22 cellular contexts compared by ENCODE assay signal in genomic region chr4:121666091-121666679, GRCh38. TPM values are rescaled to one million over a fixed set of nuclear protein-coding genes. Genes with fewer than 3 reads are reported as not detected.
DNase-seq lines count a peak whose midpoint lies in the region; FAIRE-seq and TF ChIP-seq lines count a peak whose summit lies in the region.
"Had no signal": no experiment of that assay in that cellular context is flagged by ENCODE, and none has a peak within 500 bp of the region (broad histone marks: within the 10 kb centered on the region; RNA-seq: fewer than 3 reads in every experiment).

No MANE protein-coding gene starts in this region.

- no peaks in the 10 kb centered on the region for H3K9me2 ChIP-seq in Karpas-422 (replicated peaks; ENCODE audit: insufficient read depth, low read length)

- peak overlapping the region; percentile 49 for H3K27ac Mint-ChIP-seq in MCF 10A (ENCODE audit: low read depth, unreplicated experiment)
- H3K27ac Mint-ChIP-seq in activated CD4-positive, alpha-beta T cell treated with anti-CD3 and anti-CD28 coated beads, Interleukin-2, amount 10 ng/mL, durations not matched to agents 24 days and 14 days = no peak overlapping the region
- H3K27ac Mint-ChIP-seq: CD4-positive, CD25-positive, alpha-beta regulatory T cell had no signal

- no peaks in the 10 kb centered on the region for H3K9me1 ChIP-seq in endothelial cell of umbilical vein (replicated peaks; ENCODE audit: control insufficient read depth, extremely low read depth, insufficient read depth, low read length)

- no peaks in the 10 kb centered on the region for H3K4me1 Mint-ChIP-seq in MCF 10A (ENCODE audit: insufficient read depth, unreplicated experiment)
- peaks cover 5% of the 10 kb centered on the region for H3K4me1 Mint-ChIP-seq in activated CD4-positive, alpha-beta T cell treated with anti-CD3 and anti-CD28 coated beads, Interleukin-2, amount 10 ng/mL, durations not matched to agents 24 days and 14 days
- H3K4me1 Mint-ChIP-seq: neural crest cell had no signal

- H3K36me3 ChIP-seq in breast epithelium = no peaks in the 10 kb centered on the region
- H3K36me3 ChIP-seq in endothelial cell of umbilical vein (ENCODE audit: control insufficient read depth in 2 of 2, extremely low read depth in 1 of 2, insufficient read depth in 2 of 2, low read length in 2 of 2) = peaks cover 9 to 38% of the 10 kb centered on the region in 2 experiments
- peaks cover 37 to 64% (median 54%) of the 10 kb centered on the region in 5 donors for H3K36me3 ChIP-seq in subcutaneous abdominal adipose tissue (ENCODE audit: control insufficient read depth in 5 of 5, insufficient read depth in 5 of 5, low read length in 5 of 5)
- H3K36me3 ChIP-seq in Karpas-422 (ENCODE audit: insufficient read depth, low read length) = peaks cover 11% of the 10 kb centered on the region; the same call in 1 of the 2 replicates

- H3K4me3 ChIP-seq in breast epithelium (no peak overlapping the region), endothelial cell of umbilical vein (replicated peaks in 1 of 3; ENCODE audit: insufficient read depth in 1 of 3, low read depth in 1 of 3, low read length in 3 of 3) (no peak overlapping the region), lower leg skin (ENCODE audit: low read depth, poor library complexity, severe bottlenecking) (no peak overlapping the region), subcutaneous abdominal adipose tissue (ENCODE audit: low read depth in 1 of 5, low read length in 5 of 5) (no peak overlapping the region), Karpas-422 (ENCODE audit: low read length) (no peak overlapping the region)
- H3K4me3 ChIP-seq: heart right ventricle, testis had no signal

- TF ChIP-seq POLR2A in breast epithelium (IDR thresholded peaks at IDR 0.05) (no peak), endothelial cell of umbilical vein (IDR thresholded peaks at IDR 0.05; ENCODE audit: low read depth, low read length) (peak; percentile 19), lower leg skin (IDR thresholded peaks at IDR 0.05) (no peak)

- H3K9me3 ChIP-seq in breast epithelium (no peaks in the 10 kb centered on the region), endothelial cell of umbilical vein (replicated peaks; ENCODE audit: control insufficient read depth, insufficient read depth, low read length) (no peaks in the 10 kb centered on the region), subcutaneous abdominal adipose tissue (ENCODE audit: control insufficient read depth in 5 of 5, low read length in 5 of 5) (no peaks in the 10 kb centered on the region), Karpas-422 (ENCODE audit: low read length) (no peaks in the 10 kb centered on the region)
- H3K9me3 ChIP-seq: heart right ventricle, testis had no signal

- H4K20me1 ChIP-seq in endothelial cell of umbilical vein (replicated peaks; ENCODE audit: control insufficient read depth, extremely low read depth, insufficient read depth, low read length) (no peaks in the 10 kb centered on the region), Karpas-422 (ENCODE audit: insufficient read depth, low read depth, low read length) (no peaks in the 10 kb centered on the region)

- H3K79me2 ChIP-seq in endothelial cell of umbilical vein (ENCODE audit: control insufficient read depth, insufficient read depth, low read length) = no peaks in the 10 kb centered on the region
- H3K79me2 ChIP-seq in Karpas-422 (ENCODE audit: low read length) = no peaks in the 10 kb centered on the region
- H3K79me2 ChIP-seq: parathyroid adenoma had no signal

- POLR2A ChIA-PET in MCF 10A (lab: Yijun Ruan, JAX) (interaction anchor here (1.0 to 1.2 kb wide), 2 partner anchors 14 to 62 kb away, joined by 4 to 5 read pairs; no protein-coding TSS in a partner anchor), endothelial cell of umbilical vein (lab: Charles Lee) (interaction anchor here (0.6 kb wide), 2 partner anchors 67 to 71 kb away, joined by 3 to 4 read pairs; no protein-coding TSS in a partner anchor)

- no peak for TF ChIP-seq CTCF in MCF 10A (IDR thresholded peaks at IDR 0.05; ENCODE audit: unreplicated experiment)
- no peak for TF ChIP-seq CTCF in breast epithelium (IDR thresholded peaks at IDR 0.05)
- TF ChIP-seq CTCF in endothelial cell of umbilical vein (IDR thresholded peaks at IDR 0.05; ENCODE audit: extremely low read depth in 1 of 2, insufficient read depth in 1 of 2, low read depth in 1 of 2, low read length in 2 of 2) = no peak
- TF ChIP-seq CTCF in lower leg skin (IDR thresholded peaks at IDR 0.05) = no peak

- H3K4me3 Mint-ChIP-seq in MCF 10A (ENCODE audit: unreplicated experiment) = no peak overlapping the region
- H3K4me3 Mint-ChIP-seq in activated CD4-positive, alpha-beta T cell treated with anti-CD3 and anti-CD28 coated beads, Interleukin-2, amount 10 ng/mL, durations not matched to agents 24 days and 14 days = no peak overlapping the region
- H3K4me3 Mint-ChIP-seq: CD4-positive, CD25-positive, alpha-beta regulatory T cell; neural crest cell had no signal

- H3K27ac ChIP-seq in breast epithelium (no peak overlapping the region), endothelial cell of umbilical vein (ENCODE audit: insufficient read depth, low read depth, low read length) (no peak overlapping the region), subcutaneous abdominal adipose tissue (ENCODE audit: low read depth, low read length) (peak overlapping the region; percentile 88), Karpas-422 (ENCODE audit: low read length) (no peak overlapping the region)
- H3K27ac ChIP-seq: 22Rv1, heart right ventricle, parathyroid adenoma, testis had no signal

- dilution Hi-C loops in endothelial cell of umbilical vein (cut with MboI; ENCODE audit: extremely low pct_ligation_motif_present, low sequenced_read_pairs) = no loop called here

- FAIRE-seq in endothelial cell of umbilical vein (lab: Jason Lieb, UNC) = peak; percentile 53

- H3K4me1 ChIP-seq in breast epithelium (no peaks in the 10 kb centered on the region), endothelial cell of umbilical vein (ENCODE audit: control insufficient read depth, extremely low read depth, insufficient read depth, low read length) (peaks cover 3% of the 10 kb centered on the region), subcutaneous abdominal adipose tissue (ENCODE audit: control insufficient read depth in 5 of 5, insufficient read depth in 5 of 5, low read length in 5 of 5) (peaks cover 5 to 28% (median 14%) of the 10 kb centered on the region in 5 donors), Karpas-422 (ENCODE audit: low read length) (no peaks in the 10 kb centered on the region)
- H3K4me1 ChIP-seq: parathyroid adenoma, testis had no signal

- H3K4me2 ChIP-seq in endothelial cell of umbilical vein (ENCODE audit: insufficient read depth, low read length) (no peak overlapping the region), Karpas-422 (ENCODE audit: low read depth, low read length, poor library complexity, severe bottlenecking) (no peak overlapping the region)

- CTCF ChIA-PET in MCF 10A (lab: Yijun Ruan, JAX) = interaction anchor here (0.7 to 2.1 kb wide), 4 partner anchors 10 to 69 kb away, joined by 3 to 16 read pairs (median 4); no protein-coding TSS in a partner anchor
- CTCF ChIA-PET in endothelial cell of umbilical vein (lab: Charles Lee) = interaction anchor here (1.1 to 2.1 kb wide), 5 partner anchors 9 to 204 kb away, joined by 3 to 9 read pairs (median 5); no protein-coding TSS in a partner anchor

- no peak for DNase-seq in MCF 10A (ENCODE audit: unreplicated experiment)
- DNase-seq in breast epithelium (ENCODE audit: low spot score in 2 of 2) = no peak
- no peak for DNase-seq in endothelial cell of umbilical vein (ENCODE audit: low read depth, low spot score)
- peak; percentile 29 to 88 for DNase-seq in lower leg skin (ENCODE audit: low spot score in 2 of 2)
- no peak for DNase-seq in Karpas-422
- no peak for DNase-seq in activated gamma-delta T cell treated with Interleukin-2 at 50 U/mL for 16 hours
- no peak for DNase-seq in activated CD4-positive, alpha-beta T cell treated with anti-CD3 and anti-CD28 coated beads, Interleukin-2, amount 10 ng/mL, durations not matched to agents 24 days and 14 days
- DNase-seq: activated T-cell treated with anti-CD3 and anti-CD28 coated beads, Interleukin-2, amount 50 U/mL, for 1 hour; CD4-positive, CD25-positive, alpha-beta regulatory T cell; H7; heart right ventricle; mesenchymal stem cell; NCI-H2029 treated with DMSO at 0.1 percent for 48 hours; NCI-H446; NCI-H774; stimulated activated naive CD4-positive, alpha-beta T cell treated with Interleukin-2 at 50 U/mL for 16 hours; T-helper 2 cell; testis had no signal

- H2AFZ ChIP-seq in endothelial cell of umbilical vein (ENCODE audit: low read depth, low read length) = no peak overlapping the region
- H2AFZ ChIP-seq in Karpas-422 (ENCODE audit: low read length) = no peak overlapping the region
- H2AFZ ChIP-seq: parathyroid adenoma had no signal

- no peak overlapping the region for H3K9ac ChIP-seq in endothelial cell of umbilical vein (replicated peaks; ENCODE audit: extremely low read depth, insufficient read depth, low read length)
- no peak overlapping the region for H3K9ac ChIP-seq in subcutaneous abdominal adipose tissue (ENCODE audit: low read length in 5 of 5)
- H3K9ac ChIP-seq in Karpas-422 (ENCODE audit: low read length) = no peak overlapping the region

- H3K36me3 Mint-ChIP-seq in MCF 10A (ENCODE audit: insufficient read depth, unreplicated experiment) = peaks cover 52% of the 10 kb centered on the region
- peaks cover 40% of the 10 kb centered on the region for H3K36me3 Mint-ChIP-seq in activated CD4-positive, alpha-beta T cell treated with anti-CD3 and anti-CD28 coated beads, Interleukin-2, amount 10 ng/mL, durations not matched to agents 24 days and 14 days (ENCODE audit: low read depth)

- H3K9me3 Mint-ChIP-seq in MCF 10A (ENCODE audit: unreplicated experiment) = no peaks in the 10 kb centered on the region
- peaks cover 5% of the 10 kb centered on the region for H3K9me3 Mint-ChIP-seq in activated CD4-positive, alpha-beta T cell treated with anti-CD3 and anti-CD28 coated beads, Interleukin-2, amount 10 ng/mL, durations not matched to agents 24 days and 14 days
- H3K9me3 Mint-ChIP-seq: CD4-positive, CD25-positive, alpha-beta regulatory T cell; neural crest cell had no signal

- intact Hi-C loops in MCF 10A (cut with micrococcal nuclease) (loop anchor here (5.0 kb wide), 1 partner anchor 71 kb away; no protein-coding TSS in a partner anchor), breast epithelium (cut with DNase I; ENCODE audit: low total_unique reads) (loop anchor here (10.0 kb wide), 1 partner anchor 1251 kb away; no protein-coding TSS in a partner anchor), endothelial cell of umbilical vein (cut with micrococcal nuclease) (no loop called here), lower leg skin (cut with DNase I; ENCODE audit: low total_unique reads) (no loop called here)
- intact Hi-C loops in activated CD4-positive, alpha-beta T cell treated with anti-CD3 and anti-CD28 coated beads, Interleukin-2, amount 10 ng/mL, durations not matched to agents 24 days and 14 days (cut with micrococcal nuclease) = no loop called here

- BruUV-seq in MCF 10A (replicated peaks; lab: Mats Ljungman, UMichigan) = no TSS peak
- BruUV-seq in endothelial cell of umbilical vein (replicated peaks; lab: Mats Ljungman, UMichigan) = no TSS peak

- no peaks in the 10 kb centered on the region for H3K27me3 ChIP-seq in breast epithelium
- no peaks in the 10 kb centered on the region for H3K27me3 ChIP-seq in endothelial cell of umbilical vein (ENCODE audit: control insufficient read depth in 2 of 2, insufficient read depth in 2 of 2, low read length in 2 of 2)
- H3K27me3 ChIP-seq in subcutaneous abdominal adipose tissue (ENCODE audit: control insufficient read depth in 5 of 5, insufficient read depth in 4 of 5, low read length in 5 of 5) = no peaks in the 10 kb centered on the region
- no peaks in the 10 kb centered on the region for H3K27me3 ChIP-seq in Karpas-422 (ENCODE audit: low read length)
- H3K27me3 ChIP-seq: heart right ventricle, testis had no signal

- H3K27me3 Mint-ChIP-seq in MCF 10A (ENCODE audit: insufficient read depth, unreplicated experiment) = no peaks in the 10 kb centered on the region
- H3K27me3 Mint-ChIP-seq in activated CD4-positive, alpha-beta T cell treated with anti-CD3 and anti-CD28 coated beads, Interleukin-2, amount 10 ng/mL, durations not matched to agents 24 days and 14 days = no peaks in the 10 kb centered on the region
- H3K27me3 Mint-ChIP-seq: CD4-positive, CD25-positive, alpha-beta regulatory T cell had no signal

RNA-seq across cellular contexts. Expression of gene ANXA5, which starts 30.6 kb away (rescaled TPM):
- total RNA-seq in MCF 10A (2022) = 476 and 566 TPM in 2 replicates
- total RNA-seq in breast epithelium = 100 to 1,000 TPM; 286 to 430 (median 292) TPM
- total RNA-seq in endothelial cell of umbilical vein = 528 and 529 TPM in 2 replicates
- polyA plus RNA-seq in endothelial cell of umbilical vein = 446 and 450 TPM in 2 replicates
- 470 and 496 TPM in 2 replicates for polyA plus RNA-seq in endothelial cell of umbilical vein (2011; cell fraction: cytosol; rRNA removed)
- 367 and 450 TPM in 2 replicates for polyA plus RNA-seq in endothelial cell of umbilical vein (2011; cell fraction: nucleus; rRNA removed)
- 465 and 669 TPM in 2 replicates for polyA plus RNA-seq in endothelial cell of umbilical vein (2012)
- 237 and 262 TPM in 2 replicates for polyA minus RNA-seq in endothelial cell of umbilical vein
- polyA minus RNA-seq in endothelial cell of umbilical vein (2011; cell fraction: cytosol; rRNA and poly(A)+ RNA removed) = 217 TPM
- polyA minus RNA-seq in endothelial cell of umbilical vein (2011; cell fraction: nucleus; rRNA and poly(A)+ RNA removed) = 153 and 177 TPM in 2 replicates
- total RNA-seq in lower leg skin = 100 to 1,000 TPM in 2 of 4 donors, 10 to 100 TPM in 2; 78.1 to 137 (median 94.2) TPM
- total RNA-seq in Karpas-422 (2014; rRNA removed; shearing (Covaris generic); ENCODE audit: low replicate concordance) = 67.2 and 89.5 TPM in 2 replicates
- 107 TPM in 2 replicates for total RNA-seq in activated CD4-positive, alpha-beta T cell treated with anti-CD3 and anti-CD28 coated beads, Interleukin-2, amount 10 ng/mL, durations not matched to agents 24 days and 14 days

Comparison
In these comparisons a context has a peak if more than half of its experiments do, and no peak if none do; other contexts are left out.
1. DNase-seq: peak in lower leg skin (2 of 2); none in MCF 10A (single experiment), breast epithelium (0 of 2), endothelial cell of umbilical vein (single experiment), Karpas-422 (single experiment), activated gamma-delta T cell treated with Interleukin-2 at 50 U/mL for 16 hours (single experiment) and activated CD4-positive, alpha-beta T cell treated with anti-CD3 and anti-CD28 coated beads, Interleukin-2, amount 10 ng/mL, durations not matched to agents 24 days and 14 days (single experiment).
2. intact Hi-C loops: an anchor here in MCF 10A (5.0 kb wide) and breast epithelium (10.0 kb wide); none called in endothelial cell of umbilical vein, lower leg skin and activated CD4-positive, alpha-beta T cell treated with anti-CD3 and anti-CD28 coated beads, Interleukin-2, amount 10 ng/mL, durations not matched to agents 24 days and 14 days.